Comparison of ENCODE assay signal across 1 cellular context in the genomic region with DNA sequence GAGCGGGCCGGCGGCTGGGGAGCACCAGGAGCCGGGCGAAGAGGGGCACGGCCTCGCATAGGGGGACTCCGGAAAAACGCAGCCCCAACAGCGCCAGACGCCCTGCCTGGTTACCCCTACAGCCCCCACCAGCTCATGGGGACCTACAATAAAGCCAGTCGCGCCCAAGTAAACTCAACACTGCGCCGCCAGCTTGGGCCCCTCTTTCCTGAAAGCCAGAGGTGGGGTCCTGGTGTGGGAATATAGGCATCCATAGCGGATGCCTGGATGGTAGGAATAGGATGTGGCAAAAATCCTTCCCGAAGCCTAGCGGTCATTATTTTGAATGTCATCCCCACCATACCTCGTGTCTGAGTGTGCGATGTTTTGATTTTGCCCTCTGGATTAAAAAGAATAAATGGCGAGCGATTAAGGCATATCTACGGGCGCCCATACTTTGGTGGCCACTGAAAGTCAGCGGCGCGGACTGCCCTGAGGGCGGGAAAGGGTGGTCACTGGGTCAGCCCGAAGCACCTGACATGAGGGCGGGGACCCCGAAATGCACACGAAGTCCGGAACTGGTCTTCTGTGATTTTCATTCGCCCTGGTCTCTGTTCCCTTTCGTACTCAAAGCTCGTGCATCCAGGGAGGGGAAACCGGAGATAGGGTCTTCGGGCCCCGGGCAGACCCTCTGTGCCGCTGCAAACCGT.
TF ChIP-seq lines count a peak whose summit lies in the region.

A gene with protein sequence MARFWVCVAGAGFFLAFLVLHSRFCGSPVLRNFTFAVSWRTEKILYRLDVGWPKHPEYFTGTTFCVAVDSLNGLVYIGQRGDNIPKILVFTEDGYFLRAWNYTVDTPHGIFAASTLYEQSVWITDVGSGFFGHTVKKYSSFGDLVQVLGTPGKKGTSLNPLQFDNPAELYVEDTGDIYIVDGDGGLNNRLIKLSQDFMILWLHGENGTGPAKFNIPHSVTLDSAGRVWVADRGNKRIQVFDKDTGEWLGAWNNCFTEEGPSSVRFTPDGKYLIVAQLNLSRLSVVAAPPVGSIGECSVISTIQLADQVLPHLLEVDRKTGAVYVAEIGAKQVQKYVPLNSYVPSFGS (plus strand): TSS at position 577 of the 689 bp plus-strand sequence. CDS start 184 bp downstream, outside the sequence.
A gene (minus strand): TSS at position 210 of the 689 bp plus-strand sequence. CDS start 847 bp downstream, outside the sequence.

TF ChIP-seq in HepG2, 621 proteins besides CTCF, POLR2A, EP300 and RAD21 (continues in another document):
- TF ChIP-seq HMGA1 (CRISPR knock-in tag; conservative IDR thresholded peaks at IDR 0.05) (no peak), ZSCAN25 (CRISPR knock-in tag; IDR thresholded peaks at IDR 0.05) (no peak), SP5 (CRISPR knock-in tag; IDR thresholded peaks at IDR 0.05; ENCODE audit: borderline replicate concordance, low read depth) (peak; percentile 71), ZNF12 (CRISPR knock-in tag; IDR thresholded peaks at IDR 0.05) (peak; percentile 10; the same call in 1 of the 2 replicates), ZFP1 (CRISPR knock-in tag; IDR thresholded peaks at IDR 0.05) (no peak), ZNF7 (CRISPR knock-in tag; IDR thresholded peaks at IDR 0.05) (no peak), NFKBIZ (CRISPR knock-in tag; IDR thresholded peaks at IDR 0.05) (no peak), FOXM1 (CRISPR knock-in tag; IDR thresholded peaks at IDR 0.05) (no peak), ATRX (CRISPR knock-in tag; IDR thresholded peaks at IDR 0.05; ENCODE audit: borderline replicate concordance) (no peak), ARNTL (CRISPR knock-in tag; IDR thresholded peaks at IDR 0.05) (peak; percentile 48; the same call in 1 of the 2 replicates), KMT2A (CRISPR knock-in tag; IDR thresholded peaks at IDR 0.05) (peak; percentile 77), MIER3 (CRISPR knock-in tag; IDR thresholded peaks at IDR 0.05; ENCODE audit: borderline replicate concordance) (0 out of 2 replicates have a peak, but pooled peaks have one; percentile 30), ZNF878 (CRISPR knock-in tag; IDR thresholded peaks at IDR 0.05) (no peak), NFE2 (CRISPR knock-in tag; IDR thresholded peaks at IDR 0.05) (no peak), KLF16 (CRISPR knock-in tag; IDR thresholded peaks at IDR 0.05) (peak in 1 of 2 experiments; percentile 22; a peak in 1 of 4 replicates), ZNF557 (CRISPR knock-in tag; IDR thresholded peaks at IDR 0.05) (0 out of 2 replicates have a peak, but pooled peaks have one; percentile 57), NR2F2 (IDR thresholded peaks at IDR 0.05; ENCODE audit: borderline replicate concordance, low read depth) (no peak), PAX8 (CRISPR knock-in tag; IDR thresholded peaks at IDR 0.05; ENCODE audit: borderline replicate concordance) (no peak), SKI (IDR thresholded peaks at IDR 0.05; ENCODE audit: partially characterized antibody) (no peak), TOPORS (CRISPR knock-in tag; IDR thresholded peaks at IDR 0.05) (0 out of 2 replicates have a peak, but pooled peaks have one; percentile 45), SP2 (CRISPR knock-in tag; IDR thresholded peaks at IDR 0.05) (no peak), ZNF776 (CRISPR knock-in tag; IDR thresholded peaks at IDR 0.05) (no peak), ZFP82 (CRISPR knock-in tag; IDR thresholded peaks at IDR 0.05; ENCODE audit: borderline replicate concordance) (no peak; the same call in 1 of the 2 replicates), NCOR1 (IDR thresholded peaks at IDR 0.05; ENCODE audit: borderline replicate concordance, low read length) (peak; percentile 54; the same call in 1 of the 2 replicates), AKAP8 (CRISPR knock-in tag; IDR thresholded peaks at IDR 0.05) (no peak)
- TF ChIP-seq, protein P1, sequence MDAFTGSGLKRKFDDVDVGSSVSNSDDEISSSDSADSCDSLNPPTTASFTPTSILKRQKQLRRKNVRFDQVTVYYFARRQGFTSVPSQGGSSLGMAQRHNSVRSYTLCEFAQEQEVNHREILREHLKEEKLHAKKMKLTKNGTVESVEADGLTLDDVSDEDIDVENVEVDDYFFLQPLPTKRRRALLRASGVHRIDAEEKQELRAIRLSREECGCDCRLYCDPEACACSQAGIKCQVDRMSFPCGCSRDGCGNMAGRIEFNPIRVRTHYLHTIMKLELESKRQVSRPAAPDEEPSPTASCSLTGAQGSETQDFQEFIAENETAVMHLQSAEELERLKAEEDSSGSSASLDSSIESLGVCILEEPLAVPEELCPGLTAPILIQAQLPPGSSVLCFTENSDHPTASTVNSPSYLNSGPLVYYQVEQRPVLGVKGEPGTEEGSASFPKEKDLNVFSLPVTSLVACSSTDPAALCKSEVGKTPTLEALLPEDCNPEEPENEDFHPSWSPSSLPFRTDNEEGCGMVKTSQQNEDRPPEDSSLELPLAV (CRISPR knock-in tag; conservative IDR thresholded peaks at IDR 0.05; ENCODE audit: low read depth) = no peak
- TF ChIP-seq, protein P2, sequence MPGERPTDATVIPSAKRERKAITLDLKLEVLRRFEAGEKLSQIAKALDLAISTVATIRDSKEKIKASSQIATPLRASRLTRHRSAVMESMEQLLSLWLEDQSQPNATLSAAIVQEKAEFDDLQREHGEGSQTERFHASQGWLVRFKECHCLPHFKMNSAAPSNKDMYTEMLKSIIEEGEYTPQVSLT (CRISPR knock-in tag; IDR thresholded peaks at IDR 0.05; ENCODE audit: borderline replicate concordance, low read depth) = no peak
- TF ChIP-seq, protein P3, sequence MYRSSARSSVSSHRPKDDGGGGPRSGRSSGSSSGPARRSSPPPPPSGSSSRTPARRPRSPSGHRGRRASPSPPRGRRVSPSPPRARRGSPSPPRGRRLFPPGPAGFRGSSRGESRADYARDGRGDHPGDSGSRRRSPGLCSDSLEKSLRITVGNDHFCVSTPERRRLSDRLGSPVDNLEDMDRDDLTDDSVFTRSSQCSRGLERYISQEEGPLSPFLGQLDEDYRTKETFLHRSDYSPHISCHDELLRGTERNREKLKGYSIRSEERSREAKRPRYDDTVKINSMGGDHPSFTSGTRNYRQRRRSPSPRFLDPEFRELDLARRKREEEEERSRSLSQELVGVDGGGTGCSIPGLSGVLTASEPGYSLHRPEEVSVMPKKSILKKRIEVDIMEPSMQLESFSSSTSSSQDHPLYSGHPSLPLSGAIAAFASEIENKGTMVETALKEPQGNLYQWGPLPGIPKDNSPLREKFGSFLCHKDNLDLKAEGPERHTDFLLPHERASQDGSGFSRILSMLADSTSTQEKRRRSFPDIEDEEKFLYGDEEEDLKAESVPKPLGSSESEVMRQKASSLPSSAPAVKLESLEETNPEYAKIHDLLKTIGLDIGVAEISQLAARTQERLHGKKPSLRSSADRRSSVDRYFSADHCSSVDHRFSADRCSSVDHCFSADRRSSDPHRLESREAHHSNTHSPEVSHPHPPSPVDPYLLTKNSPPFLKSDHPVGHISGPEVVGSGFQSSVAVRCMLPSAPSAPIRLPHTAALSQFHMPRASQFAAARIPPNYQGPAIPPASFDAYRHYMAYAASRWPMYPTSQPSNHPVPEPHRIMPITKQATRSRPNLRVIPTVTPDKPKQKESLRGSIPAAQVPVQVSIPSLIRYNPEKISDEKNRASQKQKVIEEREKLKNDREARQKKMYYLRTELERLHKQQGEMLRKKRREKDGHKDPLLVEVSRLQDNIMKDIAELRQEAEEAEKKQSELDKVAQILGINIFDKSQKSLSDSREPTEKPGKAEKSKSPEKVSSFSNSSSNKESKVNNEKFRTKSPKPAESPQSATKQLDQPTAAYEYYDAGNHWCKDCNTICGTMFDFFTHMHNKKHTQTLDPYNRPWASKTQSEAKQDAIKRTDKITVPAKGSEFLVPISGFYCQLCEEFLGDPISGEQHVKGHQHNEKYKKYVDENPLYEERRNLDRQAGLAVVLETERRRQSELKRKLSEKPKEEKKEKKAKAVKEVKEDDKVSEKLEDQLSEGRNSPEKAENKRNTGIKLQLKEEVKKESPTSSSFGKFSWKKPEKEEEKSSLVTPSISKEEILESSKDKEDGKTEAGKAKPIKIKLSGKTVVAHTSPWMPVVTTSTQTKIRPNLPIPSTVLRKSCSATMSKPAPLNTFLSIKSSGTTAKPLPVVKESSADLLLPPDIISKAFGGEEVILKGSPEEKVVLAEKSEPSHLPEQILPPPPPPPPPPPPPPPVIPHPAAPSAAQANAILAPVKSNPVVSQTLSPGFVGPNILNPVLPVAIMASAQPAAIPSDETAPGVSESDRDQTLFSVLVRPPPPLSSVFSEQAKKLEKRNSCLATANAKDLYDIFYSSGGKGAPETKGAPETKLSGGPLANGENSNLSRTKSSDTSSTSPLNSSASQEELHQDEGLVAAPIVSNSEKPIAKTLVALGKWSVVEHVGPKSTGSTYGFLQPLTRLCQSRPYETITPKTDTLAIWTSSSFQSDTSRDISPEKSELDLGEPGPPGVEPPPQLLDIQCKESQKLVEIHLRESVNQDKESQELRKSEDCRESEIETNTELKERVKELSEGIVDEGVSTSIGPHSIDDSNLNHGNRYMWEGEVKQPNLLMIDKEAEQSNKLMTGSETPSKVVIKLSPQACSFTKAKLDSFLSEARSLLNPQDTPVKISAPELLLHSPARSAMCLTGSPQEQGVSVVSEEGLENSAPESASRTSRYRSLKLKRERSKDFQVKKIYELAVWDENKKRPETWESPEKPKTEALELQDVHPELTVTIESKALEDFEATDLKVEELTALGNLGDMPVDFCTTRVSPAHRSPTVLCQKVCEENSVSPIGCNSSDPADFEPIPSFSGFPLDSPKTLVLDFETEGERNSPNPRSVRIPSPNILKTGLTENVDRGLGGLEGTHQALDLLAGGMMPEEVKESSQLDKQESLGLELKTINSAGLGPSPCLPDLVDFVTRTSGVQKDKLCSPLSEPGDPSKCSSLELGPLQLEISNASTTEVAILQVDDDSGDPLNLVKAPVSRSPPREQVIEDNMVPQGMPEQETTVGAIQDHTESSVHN (CRISPR knock-in tag; IDR thresholded peaks at IDR 0.05) = no peak
- TF ChIP-seq, protein P4, sequence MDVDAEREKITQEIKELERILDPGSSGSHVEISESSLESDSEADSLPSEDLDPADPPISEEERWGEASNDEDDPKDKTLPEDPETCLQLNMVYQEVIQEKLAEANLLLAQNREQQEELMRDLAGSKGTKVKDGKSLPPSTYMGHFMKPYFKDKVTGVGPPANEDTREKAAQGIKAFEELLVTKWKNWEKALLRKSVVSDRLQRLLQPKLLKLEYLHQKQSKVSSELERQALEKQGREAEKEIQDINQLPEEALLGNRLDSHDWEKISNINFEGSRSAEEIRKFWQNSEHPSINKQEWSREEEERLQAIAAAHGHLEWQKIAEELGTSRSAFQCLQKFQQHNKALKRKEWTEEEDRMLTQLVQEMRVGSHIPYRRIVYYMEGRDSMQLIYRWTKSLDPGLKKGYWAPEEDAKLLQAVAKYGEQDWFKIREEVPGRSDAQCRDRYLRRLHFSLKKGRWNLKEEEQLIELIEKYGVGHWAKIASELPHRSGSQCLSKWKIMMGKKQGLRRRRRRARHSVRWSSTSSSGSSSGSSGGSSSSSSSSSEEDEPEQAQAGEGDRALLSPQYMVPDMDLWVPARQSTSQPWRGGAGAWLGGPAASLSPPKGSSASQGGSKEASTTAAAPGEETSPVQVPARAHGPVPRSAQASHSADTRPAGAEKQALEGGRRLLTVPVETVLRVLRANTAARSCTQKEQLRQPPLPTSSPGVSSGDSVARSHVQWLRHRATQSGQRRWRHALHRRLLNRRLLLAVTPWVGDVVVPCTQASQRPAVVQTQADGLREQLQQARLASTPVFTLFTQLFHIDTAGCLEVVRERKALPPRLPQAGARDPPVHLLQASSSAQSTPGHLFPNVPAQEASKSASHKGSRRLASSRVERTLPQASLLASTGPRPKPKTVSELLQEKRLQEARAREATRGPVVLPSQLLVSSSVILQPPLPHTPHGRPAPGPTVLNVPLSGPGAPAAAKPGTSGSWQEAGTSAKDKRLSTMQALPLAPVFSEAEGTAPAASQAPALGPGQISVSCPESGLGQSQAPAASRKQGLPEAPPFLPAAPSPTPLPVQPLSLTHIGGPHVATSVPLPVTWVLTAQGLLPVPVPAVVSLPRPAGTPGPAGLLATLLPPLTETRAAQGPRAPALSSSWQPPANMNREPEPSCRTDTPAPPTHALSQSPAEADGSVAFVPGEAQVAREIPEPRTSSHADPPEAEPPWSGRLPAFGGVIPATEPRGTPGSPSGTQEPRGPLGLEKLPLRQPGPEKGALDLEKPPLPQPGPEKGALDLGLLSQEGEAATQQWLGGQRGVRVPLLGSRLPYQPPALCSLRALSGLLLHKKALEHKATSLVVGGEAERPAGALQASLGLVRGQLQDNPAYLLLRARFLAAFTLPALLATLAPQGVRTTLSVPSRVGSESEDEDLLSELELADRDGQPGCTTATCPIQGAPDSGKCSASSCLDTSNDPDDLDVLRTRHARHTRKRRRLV (CRISPR knock-in tag; IDR thresholded peaks at IDR 0.05) = no peak
- TF ChIP-seq, protein P5, sequence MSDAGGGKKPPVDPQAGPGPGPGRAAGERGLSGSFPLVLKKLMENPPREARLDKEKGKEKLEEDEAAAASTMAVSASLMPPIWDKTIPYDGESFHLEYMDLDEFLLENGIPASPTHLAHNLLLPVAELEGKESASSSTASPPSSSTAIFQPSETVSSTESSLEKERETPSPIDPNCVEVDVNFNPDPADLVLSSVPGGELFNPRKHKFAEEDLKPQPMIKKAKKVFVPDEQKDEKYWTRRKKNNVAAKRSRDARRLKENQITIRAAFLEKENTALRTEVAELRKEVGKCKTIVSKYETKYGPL (CRISPR knock-in tag; IDR thresholded peaks at IDR 0.05) = 0 out of 2 replicates have a peak, but pooled peaks have one; percentile 16
- TF ChIP-seq, protein P6, sequence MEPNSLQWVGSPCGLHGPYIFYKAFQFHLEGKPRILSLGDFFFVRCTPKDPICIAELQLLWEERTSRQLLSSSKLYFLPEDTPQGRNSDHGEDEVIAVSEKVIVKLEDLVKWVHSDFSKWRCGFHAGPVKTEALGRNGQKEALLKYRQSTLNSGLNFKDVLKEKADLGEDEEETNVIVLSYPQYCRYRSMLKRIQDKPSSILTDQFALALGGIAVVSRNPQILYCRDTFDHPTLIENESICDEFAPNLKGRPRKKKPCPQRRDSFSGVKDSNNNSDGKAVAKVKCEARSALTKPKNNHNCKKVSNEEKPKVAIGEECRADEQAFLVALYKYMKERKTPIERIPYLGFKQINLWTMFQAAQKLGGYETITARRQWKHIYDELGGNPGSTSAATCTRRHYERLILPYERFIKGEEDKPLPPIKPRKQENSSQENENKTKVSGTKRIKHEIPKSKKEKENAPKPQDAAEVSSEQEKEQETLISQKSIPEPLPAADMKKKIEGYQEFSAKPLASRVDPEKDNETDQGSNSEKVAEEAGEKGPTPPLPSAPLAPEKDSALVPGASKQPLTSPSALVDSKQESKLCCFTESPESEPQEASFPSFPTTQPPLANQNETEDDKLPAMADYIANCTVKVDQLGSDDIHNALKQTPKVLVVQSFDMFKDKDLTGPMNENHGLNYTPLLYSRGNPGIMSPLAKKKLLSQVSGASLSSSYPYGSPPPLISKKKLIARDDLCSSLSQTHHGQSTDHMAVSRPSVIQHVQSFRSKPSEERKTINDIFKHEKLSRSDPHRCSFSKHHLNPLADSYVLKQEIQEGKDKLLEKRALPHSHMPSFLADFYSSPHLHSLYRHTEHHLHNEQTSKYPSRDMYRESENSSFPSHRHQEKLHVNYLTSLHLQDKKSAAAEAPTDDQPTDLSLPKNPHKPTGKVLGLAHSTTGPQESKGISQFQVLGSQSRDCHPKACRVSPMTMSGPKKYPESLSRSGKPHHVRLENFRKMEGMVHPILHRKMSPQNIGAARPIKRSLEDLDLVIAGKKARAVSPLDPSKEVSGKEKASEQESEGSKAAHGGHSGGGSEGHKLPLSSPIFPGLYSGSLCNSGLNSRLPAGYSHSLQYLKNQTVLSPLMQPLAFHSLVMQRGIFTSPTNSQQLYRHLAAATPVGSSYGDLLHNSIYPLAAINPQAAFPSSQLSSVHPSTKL (CRISPR knock-in tag; IDR thresholded peaks at IDR 0.05) = no peak
- TF ChIP-seq, protein P7, sequence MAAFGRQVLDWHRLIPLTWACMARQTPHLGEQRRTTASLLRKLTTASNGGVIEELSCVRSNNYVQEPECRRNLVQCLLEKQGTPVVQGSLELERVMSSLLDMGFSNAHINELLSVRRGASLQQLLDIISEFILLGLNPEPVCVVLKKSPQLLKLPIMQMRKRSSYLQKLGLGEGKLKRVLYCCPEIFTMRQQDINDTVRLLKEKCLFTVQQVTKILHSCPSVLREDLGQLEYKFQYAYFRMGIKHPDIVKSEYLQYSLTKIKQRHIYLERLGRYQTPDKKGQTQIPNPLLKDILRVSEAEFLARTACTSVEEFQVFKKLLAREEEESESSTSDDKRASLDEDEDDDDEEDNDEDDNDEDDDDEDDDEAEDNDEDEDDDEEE (CRISPR knock-in tag; IDR thresholded peaks at IDR 0.05) = no peak
